Comparison of ENCODE assay signal across 23 cellular contexts in genomic region chr7:127713758-127714157, GRCh38.
DNase-seq lines count a peak whose midpoint lies in the region; ATAC-seq, FAIRE-seq and TF ChIP-seq lines count a peak whose summit lies in the region.
"Had no signal": no experiment of that assay in that cellular context is flagged by ENCODE, and none has a peak within 500 bp of the region (broad histone marks: within the 10 kb centered on the region; RNA-seq: fewer than 3 reads in every experiment).

No MANE protein-coding gene starts in this region.

- peaks cover 97% of the 10 kb centered on the region for H3K79me2 ChIP-seq in GM23338 (replicated peaks; ENCODE audit: insufficient read depth)
- H3K79me2 ChIP-seq in H1 (ENCODE audit: control insufficient read depth in 1 of 2, insufficient read depth in 2 of 2, low read length in 2 of 2) = peaks cover 6 to 68% of the 10 kb centered on the region in 2 experiments

- H3K4me1 Mint-ChIP-seq in GM23338 = 0 out of 3 replicates have a peak, but pooled peaks cover 4% of the 10 kb centered on the region
- H3K4me1 Mint-ChIP-seq: nephron had no signal

- H2BK5ac ChIP-seq in H1 (ENCODE audit: low read depth, low read length) = no peak overlapping the region

- no peaks in the 10 kb centered on the region; the same call in 2 of the 3 replicates for H3K9me3 Mint-ChIP-seq in GM23338

- H3F3A ChIP-seq in GM23338 (replicated peaks; ENCODE audit: low read depth) = no peaks in the 10 kb centered on the region

- no peak for TF ChIP-seq CTCF in GM23338 (conservative IDR thresholded peaks at IDR 0.05; ENCODE audit: low read depth in 2 of 2)
- TF ChIP-seq CTCF in H1 (IDR thresholded peaks at IDR 0.05; ENCODE audit: control extremely low read depth in 1 of 3, insufficient read depth in 1 of 3, low read depth in 1 of 3, low read length in 3 of 3) = no peak

- no peak for FAIRE-seq in H1 (lab: Jason Lieb, UNC)

- intact Hi-C loops in posterior cingulate gyrus (cut with DNase I) = no loop called here

- DNase-seq in GM23338 (ENCODE audit: low spot score) (no peak), NCI-H524 (lab: John Stamatoyannopoulos, UW) (peak; percentile 84 to 96), H1 (ENCODE audit: low read depth in 1 of 2, low spot score in 2 of 2) (no peak), posterior cingulate gyrus (peak in 7 of 10 donors; percentile 28 to 87 (median 41)), CD1c-positive myeloid dendritic cell (ENCODE audit: extremely low spot score) (no peak)
- no peak for DNase-seq in activated CD4-positive, CD25-positive, alpha-beta regulatory T cell (lab: John Stamatoyannopoulos, UW)
- DNase-seq: activated CD4-positive, alpha-beta T cell treated with anti-CD3 and anti-CD28 coated beads, Interleukin-2, amount 50 U/mL, for 4 hours; CD8-positive, alpha-beta T cell; erythroblast; GOT3; hippocampal formation; KG1; midbrain; sigmoid colon; stimulated activated CD4-positive, alpha-beta T cell treated with anti-CD3 and anti-CD28 coated beads, Interleukin-15, amount 100 ng/mL, for 24 hours; stimulated activated naive CD8-positive, alpha-beta T cell treated with anti-CD3 and anti-CD28 coated beads, Interleukin-15, Interleukin-2, amounts not matched to agents 100 U/mL and 50 U/mL, for 24 hours had no signal

- no peak overlapping the region for H3K9ac ChIP-seq in H1 (replicated peaks in 1 of 4; ENCODE audit: extremely low read depth in 1 of 4, low read depth in 3 of 4, low read length in 3 of 4)

- no peak overlapping the region for H2BK15ac ChIP-seq in H1 (ENCODE audit: low read length)

- no peak for TF ChIP-seq RAD21 in H1 (IDR thresholded peaks at IDR 0.05 in 1 of 2, conservative IDR thresholded peaks at IDR 0.05 in 1 of 2; ENCODE audit: low read depth in 2 of 2, low read length in 2 of 2)

- no peaks in the 10 kb centered on the region for H3K9me2 ChIP-seq in GM23338 (ENCODE audit: insufficient read depth)

- no peak overlapping the region for H3K4me2 ChIP-seq in GM23338
- no peak overlapping the region for H3K4me2 ChIP-seq in H1 (ENCODE audit: insufficient read depth in 1 of 2, low read depth in 2 of 2, low read length in 2 of 2)

- H3K4me3 ChIP-seq in GM23338 (no peak overlapping the region), H1 (ENCODE audit: extremely low read depth in 1 of 4, insufficient read depth in 2 of 4, low read depth in 3 of 4, low read length in 4 of 4) (no peak overlapping the region)
- H3K4me3 ChIP-seq: ascending aorta, sigmoid colon had no signal

- ATAC-seq in GM23338 = no peak
- ATAC-seq in HG03354 (IDR thresholded peaks at IDR 0.05; ENCODE audit: poor library complexity, severe bottlenecking, unreplicated experiment) = no peak
- ATAC-seq: activated naive CD4-positive, alpha-beta T cell treated with anti-CD3 and anti-CD28 coated beads, Interleukin-2, amount 50 U/mL, for 72 hours; CD8-positive, alpha-beta T cell; left lobe of liver; stimulated activated naive CD8-positive, alpha-beta T cell treated with anti-CD3 and anti-CD28 coated beads, Interleukin-15, Interleukin-2, amounts not matched to agents 100 U/mL and 50 U/mL, for 24 hours had no signal

- no peak overlapping the region for H3K27ac Mint-ChIP-seq in GM23338
- H3K27ac Mint-ChIP-seq: activated naive CD4-positive, alpha-beta T cell treated with anti-CD3 and anti-CD28 coated beads, Interleukin-2, amount 50 U/mL, for 72 hours; activated T-helper 2 cell treated with anti-CD3 and anti-CD28 coated beads, Interferon-gamma antibody, Interleukin-2, Interleukin-4, amounts not matched to agents 10 μg/mL and 5 μg/mL and 100 μg/mL, durations not matched to agents 14 hours and 24 hours and 36 hours; CD8-positive, alpha-beta T cell; nephron; T-helper 2 cell treated with Interferon-gamma antibody and Interleukin-4, amounts not matched to agents 5 μg/mL and 100 μg/mL, for 36 hours had no signal

- H3K56ac ChIP-seq in H1 (replicated peaks; ENCODE audit: insufficient read length, low read depth, low read length) = no peak overlapping the region

- peaks cover 2% of the 10 kb centered on the region; the same call in 1 of the 2 replicates for H3K79me1 ChIP-seq in H1 (ENCODE audit: low read depth, low read length)

- peaks cover 0 to 4% of the 10 kb centered on the region in 2 experiments; a peak in 2 of 4 replicates for H3K9me3 ChIP-seq in H1 (ENCODE audit: insufficient read depth in 2 of 2, low read depth in 1 of 2, low read length in 1 of 2)

- peaks cover 17% of the 10 kb centered on the region for H3K36me3 ChIP-seq in GM23338 (ENCODE audit: insufficient read depth)
- peaks cover 4 to 44% (median 20%) of the 10 kb centered on the region in 4 experiments; a peak in 7 of 8 replicates for H3K36me3 ChIP-seq in H1 (ENCODE audit: control insufficient read depth in 2 of 4, insufficient read depth in 4 of 4, low read length in 3 of 4)

- no peak overlapping the region for H2BK20ac ChIP-seq in H1 (ENCODE audit: low read length)

- no peak for TF ChIP-seq EP300 in H1 (IDR thresholded peaks at IDR 0.05; ENCODE audit: borderline replicate concordance in 1 of 2, low read depth in 2 of 2, low read length in 2 of 2)

- H4K20me1 ChIP-seq in GM23338 (replicated peaks; ENCODE audit: insufficient read depth) = peaks cover 36% of the 10 kb centered on the region
- peaks cover 1 to 13% of the 10 kb centered on the region in 2 experiments for H4K20me1 ChIP-seq in H1 (replicated peaks in 1 of 2; ENCODE audit: control insufficient read depth in 1 of 2, insufficient read depth in 2 of 2, low read length in 2 of 2)

- no peak overlapping the region for H2AK5ac ChIP-seq in H1 (ENCODE audit: low read depth, low read length)

- no peaks in the 10 kb centered on the region for H3K27me3 Mint-ChIP-seq in GM23338 (ENCODE audit: insufficient read depth, low read depth, poor library complexity)

- 95% methylated on average over 6 of the region's 6 CpGs; no CpG with 5 or more reads in 1 of the 2 experiments for WGBS in H1 (ENCODE audit: extremely low coverage in 1 of 2, insufficient coverage in 1 of 2, insufficient read length in 1 of 2, insufficient replicate concordance in 2 of 2, low coverage in 1 of 2, low lambda C conversion rate in 2 of 2, missing lambda C conversion rate in 1 of 2), 2 experiments

- H4K91ac ChIP-seq in H1 (replicated peaks; ENCODE audit: insufficient read length, low read length) = no peak overlapping the region

- H3K27me3 ChIP-seq in GM23338 (ENCODE audit: insufficient read depth) (no peaks in the 10 kb centered on the region), H1 (replicated peaks in 1 of 4; ENCODE audit: control insufficient read depth in 3 of 4, extremely low read depth in 1 of 4, insufficient read depth in 3 of 4, low read length in 3 of 4) (no peaks in the 10 kb centered on the region)
- H3K27me3 ChIP-seq: ascending aorta, sigmoid colon had no signal

- peak overlapping the region; percentile 81 for H4K8ac ChIP-seq in H1 (ENCODE audit: extremely low read depth, insufficient read depth, low read length)

- H3K4me3 Mint-ChIP-seq in GM23338 = no peak overlapping the region
- H3K4me3 Mint-ChIP-seq: CD8-positive, alpha-beta T cell; nephron; T-helper 2 cell treated with Interferon-gamma antibody and Interleukin-4, amounts not matched to agents 5 μg/mL and 100 μg/mL, for 36 hours had no signal

- no peak overlapping the region for H3K23ac ChIP-seq in H1 (ENCODE audit: insufficient read length)

- 0 out of 2 replicates have a peak overlapping the region, but pooled peaks have one; percentile 3 for H3K18ac ChIP-seq in H1 (ENCODE audit: extremely low read depth, low read length)

- no peak overlapping the region for H3K14ac ChIP-seq in H1 (ENCODE audit: insufficient read length)

- H2AFZ ChIP-seq in GM23338 (no peak overlapping the region), H1 (ENCODE audit: low read length) (no peak overlapping the region)

- peak overlapping the region; percentile 67; the same call in 1 of the 2 replicates for H3K27ac ChIP-seq in GM23338 (ENCODE audit: low read depth)
- H3K27ac ChIP-seq in H1 (ENCODE audit: low read depth, low read length) = no peak overlapping the region
- H3K27ac ChIP-seq: ascending aorta, sigmoid colon had no signal

- no peak for TF ChIP-seq POLR2A in H1 (IDR thresholded peaks at IDR 0.05; ENCODE audit: control extremely low read depth in 1 of 2, low read depth in 2 of 2, low read length in 2 of 2)

- no peak overlapping the region for H4K5ac ChIP-seq in H1 (ENCODE audit: insufficient read length, low read depth, low read length)

- no peak overlapping the region for H2BK120ac ChIP-seq in H1 (replicated peaks; ENCODE audit: low read depth, low read length)

- POLR2A ChIA-PET in H1 (lab: Charles Lee; ENCODE audit: partially characterized antibody) = interaction anchor here (0.8 kb wide), 1 partner anchor 12 kb away, joined by 3 read pairs; no protein-coding TSS in a partner anchor

- H3K4me1 ChIP-seq in GM23338 (ENCODE audit: insufficient read depth) (no peaks in the 10 kb centered on the region), H1 (replicated peaks in 1 of 4; ENCODE audit: control insufficient read depth in 3 of 4, insufficient read depth in 4 of 4, low read length in 3 of 4) (no peaks in the 10 kb centered on the region)
- H3K4me1 ChIP-seq: ascending aorta had no signal

- H3K23me2 ChIP-seq in H1 (ENCODE audit: low read depth, low read length) = no peaks in the 10 kb centered on the region

- H3K4ac ChIP-seq in H1 (replicated peaks; ENCODE audit: insufficient read length, low read depth, low read length) = no peak overlapping the region

- no peak overlapping the region for H2BK12ac ChIP-seq in H1 (ENCODE audit: low read depth, low read length)

- CTCF ChIA-PET in H1 (lab: Charles Lee; ENCODE audit: partially characterized antibody) = interaction anchor here (0.6 to 11.4 kb wide), 8 partner anchors 10 to 718 kb away, joined by 3 to 91 read pairs (median 3); no protein-coding TSS in a partner anchor

- peaks cover 55% of the 10 kb centered on the region for H3K36me3 Mint-ChIP-seq in GM23338 (ENCODE audit: low read depth)

TF ChIP-seq in GM23338, 12 proteins besides CTCF, POLR2A, EP300 and RAD21 (continues in another document):
- TF ChIP-seq STAT1 (IDR thresholded peaks at IDR 0.05; ENCODE audit: unreplicated experiment) = no peak
- TF ChIP-seq POLR2AphosphoS5 (IDR thresholded peaks at IDR 0.05; ENCODE audit: low read depth) = no peak

TF ChIP-seq in H1, 55 proteins besides CTCF, POLR2A, EP300 and RAD21:
- TF ChIP-seq POLR2AphosphoS5 (IDR thresholded peaks at IDR 0.05; ENCODE audit: low read depth, low read length) (0 out of 2 replicates have a peak, but pooled peaks have one; percentile 33), NANOG (IDR thresholded peaks at IDR 0.05; ENCODE audit: insufficient read depth, low read depth, low read length, poor library complexity, severe bottlenecking) (no peak)

Comparison
In these comparisons a context has a peak if more than half of its experiments do, and no peak if none do; other contexts are left out.
1. DNase-seq: peak in NCI-H524 (2 of 2) and posterior cingulate gyrus (7 of 10); none in GM23338 (single experiment), H1 (0 of 2), activated CD4-positive, CD25-positive, alpha-beta regulatory T cell (0 of 4) and CD1c-positive myeloid dendritic cell (single experiment).